In genomic region chr3:141276398-141276797, GRCh38 we compare ENCODE assay signal across 23 cellular contexts.
"Had no signal": no experiment of that assay in that cellular context is flagged by ENCODE, and none has a peak within 500 bp of the region (broad histone marks: within the 10 kb centered on the region; RNA-seq: fewer than 3 reads in every experiment).

No MANE protein-coding gene starts in this region.

- H3K27ac ChIP-seq: breast epithelium, colonic mucosa, esophagus muscularis mucosa, thoracic aorta had no signal

- H3K4me1 Mint-ChIP-seq: endodermal cell had no signal

- H3K9me3 ChIP-seq: breast epithelium, colonic mucosa, esophagus muscularis mucosa, spleen, thoracic aorta had no signal

- H3K27ac Mint-ChIP-seq: activated CD4-positive, alpha-beta memory T cell treated with anti-CD3 and anti-CD28 coated beads, Interleukin-2, amount 10 ng/mL, durations not matched to agents 7 days and 5 days; activated CD4-positive, alpha-beta T cell treated with anti-CD3 and anti-CD28 coated beads, Interleukin-2, amount 10 ng/mL, durations not matched to agents 7 days and 5 days; activated T-cell treated with anti-CD3 and anti-CD28 coated beads, Interleukin-2, amount 50 U/mL, for 24 hours; endodermal cell; memory B cell; WTC11 had no signal

- DNase-seq: activated CD4-positive, alpha-beta memory T cell treated with anti-CD3 and anti-CD28 coated beads, Interleukin-2, amount 10 ng/mL, durations not matched to agents 7 days and 5 days; activated CD4-positive, alpha-beta T cell treated with anti-CD3 and anti-CD28 coated beads for 1 hour; activated CD4-positive, alpha-beta T cell treated with anti-CD3 and anti-CD28 coated beads, Interleukin-2, amount 10 ng/mL, durations not matched to agents 7 days and 5 days; activated CD8-positive, alpha-beta memory T cell treated with anti-CD3 and anti-CD28 coated beads, Interleukin-2, amount 50 U/mL, for 48 hours; activated gamma-delta T cell; activated naive CD4-positive, alpha-beta T cell treated with anti-CD3 and anti-CD28 coated beads, Interleukin-2, amount 50 U/mL, for 16 hours; activated T-cell treated with anti-CD3 and anti-CD28 coated beads, Interleukin-2, amount 50 U/mL, for 24 hours; amygdala; colonic mucosa; endodermal cell; left cardiac atrium; midbrain; naive thymus-derived CD4-positive, alpha-beta T cell; right cardiac atrium; spleen; stimulated activated naive CD8-positive, alpha-beta T cell treated with anti-CD3 and anti-CD28 coated beads, Interleukin-15, Interleukin-2, amounts not matched to agents 100 U/mL and 50 U/mL, for 24 hours; T-helper 2 cell had no signal

- H3K4me3 Mint-ChIP-seq: activated CD4-positive, alpha-beta memory T cell treated with anti-CD3 and anti-CD28 coated beads, Interleukin-2, amount 10 ng/mL, durations not matched to agents 7 days and 5 days; activated CD4-positive, alpha-beta T cell treated with anti-CD3 and anti-CD28 coated beads, Interleukin-2, amount 10 ng/mL, durations not matched to agents 7 days and 5 days; activated T-cell treated with anti-CD3 and anti-CD28 coated beads, Interleukin-2, amount 50 U/mL, for 24 hours; central memory CD8-positive, alpha-beta T cell; endodermal cell; memory B cell; naive thymus-derived CD4-positive, alpha-beta T cell; WTC11 had no signal

- H3K27me3 Mint-ChIP-seq: activated CD4-positive, alpha-beta memory T cell treated with anti-CD3 and anti-CD28 coated beads, Interleukin-2, amount 10 ng/mL, durations not matched to agents 7 days and 5 days; activated CD4-positive, alpha-beta T cell treated with anti-CD3 and anti-CD28 coated beads, Interleukin-2, amount 10 ng/mL, durations not matched to agents 7 days and 5 days; activated T-cell treated with anti-CD3 and anti-CD28 coated beads, Interleukin-2, amount 50 U/mL, for 24 hours; central memory CD8-positive, alpha-beta T cell; memory B cell; naive thymus-derived CD4-positive, alpha-beta T cell had no signal

- ATAC-seq: left cardiac atrium; naive thymus-derived CD4-positive, alpha-beta T cell; right cardiac atrium; stimulated activated naive CD8-positive, alpha-beta T cell treated with anti-CD3 and anti-CD28 coated beads, Interleukin-15, Interleukin-2, amounts not matched to agents 100 U/mL and 50 U/mL, for 24 hours; WTC11 had no signal

- H3K9me3 Mint-ChIP-seq: activated CD4-positive, alpha-beta memory T cell treated with anti-CD3 and anti-CD28 coated beads, Interleukin-2, amount 10 ng/mL, durations not matched to agents 7 days and 5 days; activated CD4-positive, alpha-beta T cell treated with anti-CD3 and anti-CD28 coated beads, Interleukin-2, amount 10 ng/mL, durations not matched to agents 7 days and 5 days; activated T-cell treated with anti-CD3 and anti-CD28 coated beads, Interleukin-2, amount 50 U/mL, for 24 hours; central memory CD8-positive, alpha-beta T cell; endodermal cell; memory B cell; naive thymus-derived CD4-positive, alpha-beta T cell; WTC11 had no signal

- H3K4me1 ChIP-seq: colonic mucosa had no signal

- H3K36me3 ChIP-seq: breast epithelium, colonic mucosa, thoracic aorta had no signal

- H3K4me3 ChIP-seq: breast epithelium, colonic mucosa, esophagus muscularis mucosa, spleen, thoracic aorta had no signal

- H3K27me3 ChIP-seq: breast epithelium, colonic mucosa, esophagus muscularis mucosa, spleen had no signal
